In genomic region chr2:27370816-27371620, GRCh38 we compare ENCODE assay signal across 8 cellular contexts. TPM values are rescaled to one million over a fixed set of nuclear protein-coding genes. Genes with fewer than 3 reads are reported as not detected.
DNase-seq lines count a peak whose midpoint lies in the region; ATAC-seq and TF ChIP-seq lines count a peak whose summit lies in the region.

No MANE protein-coding gene starts in this region.

- peaks cover 38% of the 10 kb centered on the region for H3K36me3 ChIP-seq in GM23338 (ENCODE audit: insufficient read depth)
- H3K36me3 ChIP-seq in vagina: peaks cover 0 to 55% of the 10 kb centered on the region in 2 donors

- H3K27me3 Mint-ChIP-seq in GM23338 (ENCODE audit: insufficient read depth, low read depth, poor library complexity) (peaks cover 15% of the 10 kb centered on the region), naive B cell (no peaks in the 10 kb centered on the region)
- no peaks in the 10 kb centered on the region for H3K27me3 Mint-ChIP-seq in activated CD4-positive, alpha-beta T cell treated with anti-CD3 and anti-CD28 coated beads, Interleukin-2, amount 10 ng/mL, durations not matched to agents 24 days and 14 days

- peak overlapping the region; percentile 96 for H3K4me2 ChIP-seq in GM23338

- H3F3A ChIP-seq in GM23338 (replicated peaks; ENCODE audit: low read depth): peaks cover 9% of the 10 kb centered on the region; the same call in 1 of the 2 replicates

- H3K4me3 Mint-ChIP-seq in GM23338 (peak overlapping the region; percentile 86), naive B cell (peak overlapping the region; percentile 83 to 99 (median 96))
- peak overlapping the region; percentile 86 for H3K4me3 Mint-ChIP-seq in activated CD4-positive, alpha-beta T cell treated with anti-CD3 and anti-CD28 coated beads, Interleukin-2, amount 10 ng/mL, durations not matched to agents 24 days and 14 days

- H3K27ac ChIP-seq in GM23338 (ENCODE audit: low read depth) (no peak overlapping the region), vagina (peak overlapping the region; percentile 83)

- in situ Hi-C loops in GM13976 (cut with MboI; ENCODE audit: low sequenced_read_pairs, unreplicated experiment): no loop called here

- DNase-seq in GM13976 (ENCODE audit: low spot score): peak; percentile 47
- DNase-seq in GM23338 (ENCODE audit: low spot score): peak; percentile 39
- DNase-seq in LNCaP clone FGC (ENCODE audit: low read depth): no peak
- DNase-seq in activated CD4-positive, alpha-beta T cell treated with anti-CD3 and anti-CD28 coated beads, Interleukin-2, amount 10 ng/mL, durations not matched to agents 24 days and 14 days: peak; percentile 80
- peak; percentile 71 for DNase-seq in naive B cell
- no peak for DNase-seq in vagina (ENCODE audit: extremely low spot score in 2 of 2)

- H3K9me3 Mint-ChIP-seq in GM23338 (no peaks in the 10 kb centered on the region), naive B cell (no peaks in the 10 kb centered on the region)
- no peaks in the 10 kb centered on the region for H3K9me3 Mint-ChIP-seq in activated CD4-positive, alpha-beta T cell treated with anti-CD3 and anti-CD28 coated beads, Interleukin-2, amount 10 ng/mL, durations not matched to agents 24 days and 14 days

- H3K27ac Mint-ChIP-seq in GM23338: peak overlapping the region; percentile 95
- H3K27ac Mint-ChIP-seq in activated CD4-positive, alpha-beta T cell treated with anti-CD3 and anti-CD28 coated beads, Interleukin-2, amount 10 ng/mL, durations not matched to agents 24 days and 14 days: peak overlapping the region; percentile 98
- peak overlapping the region; percentile 92 to 98 (median 96) for H3K27ac Mint-ChIP-seq in naive B cell

- H4K20me1 ChIP-seq in GM23338 (replicated peaks; ENCODE audit: insufficient read depth): peaks cover 5% of the 10 kb centered on the region; the same call in 1 of the 2 replicates

- H3K9me2 ChIP-seq in GM23338 (ENCODE audit: insufficient read depth): no peaks in the 10 kb centered on the region

- no peaks in the 10 kb centered on the region for H3K27me3 ChIP-seq in GM23338 (ENCODE audit: insufficient read depth)
- H3K27me3 ChIP-seq in vagina: no peaks in the 10 kb centered on the region

- peaks cover 24% of the 10 kb centered on the region for H3K4me1 Mint-ChIP-seq in GM23338
- H3K4me1 Mint-ChIP-seq in activated CD4-positive, alpha-beta T cell treated with anti-CD3 and anti-CD28 coated beads, Interleukin-2, amount 10 ng/mL, durations not matched to agents 24 days and 14 days: peaks cover 35% of the 10 kb centered on the region
- peaks cover 40 to 48% (median 47%) of the 10 kb centered on the region in 3 donors for H3K4me1 Mint-ChIP-seq in naive B cell

- intact Hi-C loops in activated CD4-positive, alpha-beta T cell treated with anti-CD3 and anti-CD28 coated beads, Interleukin-2, amount 10 ng/mL, durations not matched to agents 24 days and 14 days (cut with micrococcal nuclease): loop anchor here (1.0 to 5.0 kb wide), 9 partner anchors 9 to 291 kb away; partner anchors contain the start of genes CCDC121, GPN1, GTF3C2 and IFT172
- intact Hi-C loops in vagina (cut with DNase I): no loop called here

- TF ChIP-seq CTCF in GM13976 (IDR thresholded peaks at IDR 0.05; ENCODE audit: borderline replicate concordance, control extremely low read depth, extremely low read depth, insufficient read depth, missing control alignments): no peak
- TF ChIP-seq CTCF in GM23338 (conservative IDR thresholded peaks at IDR 0.05; ENCODE audit: low read depth in 2 of 2): no peak
- TF ChIP-seq CTCF in LNCaP clone FGC (IDR thresholded peaks at IDR 0.05; ENCODE audit: control insufficient read depth, extremely low read depth, insufficient read depth): no peak
- TF ChIP-seq CTCF in vagina (IDR thresholded peaks at IDR 0.05): no peak

- peaks cover 20% of the 10 kb centered on the region for H3K4me1 ChIP-seq in GM23338 (ENCODE audit: insufficient read depth)
- H3K4me1 ChIP-seq in vagina: peaks cover 36% of the 10 kb centered on the region

- H3K79me2 ChIP-seq in GM23338 (replicated peaks; ENCODE audit: insufficient read depth): peaks cover 34% of the 10 kb centered on the region

- ATAC-seq in GM23338: peak; percentile 34
- peak; percentile 58 for ATAC-seq in esophagus mucosa
- peak; percentile 21 to 22 for ATAC-seq in naive B cell (ENCODE audit: low read depth in 2 of 2)
- no peak for ATAC-seq in HG02884 (IDR thresholded peaks at IDR 0.05; ENCODE audit: unreplicated experiment)

- H3K4me3 ChIP-seq in GM23338 (peak overlapping the region; percentile 93), LNCaP clone FGC (ENCODE audit: low read depth, low read length) (peak overlapping the region; percentile 92), vagina (peak overlapping the region; percentile 79 to 91)

- H3K36me3 Mint-ChIP-seq in GM23338 (ENCODE audit: low read depth): peaks cover 67% of the 10 kb centered on the region
- peaks cover 66% of the 10 kb centered on the region for H3K36me3 Mint-ChIP-seq in activated CD4-positive, alpha-beta T cell treated with anti-CD3 and anti-CD28 coated beads, Interleukin-2, amount 10 ng/mL, durations not matched to agents 24 days and 14 days (ENCODE audit: low read depth)
- H3K36me3 Mint-ChIP-seq in naive B cell: peaks cover 7 to 14% of the 10 kb centered on the region in 2 donors

- peak overlapping the region; percentile 78; the same call in 1 of the 2 replicates for H2AFZ ChIP-seq in GM23338

- TF ChIP-seq POLR2A in vagina (IDR thresholded peaks at IDR 0.05): no peak

- no peaks in the 10 kb centered on the region for H3K9me3 ChIP-seq in vagina

TF ChIP-seq in GM23338, 12 proteins besides CTCF, POLR2A, EP300 and RAD21 (continues in another document):
- TF ChIP-seq REST (IDR thresholded peaks at IDR 0.05; ENCODE audit: unreplicated experiment): no peak
- TF ChIP-seq EZH2 (IDR thresholded peaks at IDR 0.05; ENCODE audit: low read depth, unreplicated experiment): no peak
- no peak for TF ChIP-seq ZNF114 (CRISPR knock-in tag; IDR thresholded peaks at IDR 0.05)
- TF ChIP-seq CREB1 (CRISPR knock-in tag; IDR thresholded peaks at IDR 0.05; ENCODE audit: low read depth): no peak

RNA-seq across cellular contexts. Expression of gene SNX17, which starts 0.6 kb away (rescaled TPM):
- total RNA-seq in GM23338 (2014; rRNA removed; shearing (Covaris generic)): 58.0 and 66.2 TPM in 2 replicates
- polyA plus RNA-seq in GM23338 (2016; fragmentation: Nextera tagmentation; extraction: Ambion mirVana) (32.6 and 34.0 TPM in 2 replicates), naive B cell (ENCODE audit: low read depth in 6 of 6) (100 to 1,000 TPM; 216 to 307 (median 256) TPM)
- 120 and 128 TPM in 2 replicates for total RNA-seq in activated CD4-positive, alpha-beta T cell treated with anti-CD3 and anti-CD28 coated beads, Interleukin-2, amount 10 ng/mL, durations not matched to agents 24 days and 14 days
- total RNA-seq in esophagus mucosa (62.1 TPM), vagina (99.2 TPM)

RNA-seq across cellular contexts. Expression of gene EIF2B4, which starts 0.9 kb away (rescaled TPM):
- total RNA-seq in GM23338 (2014; rRNA removed; shearing (Covaris generic)): 43.9 and 51.4 TPM in 2 replicates
- polyA plus RNA-seq in GM23338 (2016; fragmentation: Nextera tagmentation; extraction: Ambion mirVana) (64.0 and 64.4 TPM in 2 replicates), naive B cell (ENCODE audit: low read depth in 6 of 6) (10 to 100 TPM; 16.3 to 38.9 (median 30.3) TPM)
- total RNA-seq in activated CD4-positive, alpha-beta T cell treated with anti-CD3 and anti-CD28 coated beads, Interleukin-2, amount 10 ng/mL, durations not matched to agents 24 days and 14 days: 51.2 and 52.0 TPM in 2 replicates
- total RNA-seq in esophagus mucosa (29.2 TPM), vagina (37.1 TPM)

RNA-seq across cellular contexts. Expression of gene ZNF513, which starts 9.5 kb away (rescaled TPM):
- total RNA-seq in GM23338 (2014; rRNA removed; shearing (Covaris generic)): 13.2 and 13.4 TPM in 2 replicates
- polyA plus RNA-seq in GM23338 (2016; fragmentation: Nextera tagmentation; extraction: Ambion mirVana) (10.4 and 11.3 TPM in 2 replicates), naive B cell (ENCODE audit: low read depth in 6 of 6) (1 to 10 TPM in 5 of 6 donors, not detected in 1; 2.2 to 6.5 (median 3.7) TPM)
- 11.1 and 13.5 TPM in 2 replicates for total RNA-seq in activated CD4-positive, alpha-beta T cell treated with anti-CD3 and anti-CD28 coated beads, Interleukin-2, amount 10 ng/mL, durations not matched to agents 24 days and 14 days
- total RNA-seq in esophagus mucosa (11.4 TPM), vagina (17.4 TPM)

RNA-seq across cellular contexts. Expression of gene GTF3C2, which starts 14.5 kb away (rescaled TPM):
- 110 and 118 TPM in 2 replicates for total RNA-seq in GM23338 (2014; rRNA removed; shearing (Covaris generic))
- polyA plus RNA-seq in GM23338 (2016; fragmentation: Nextera tagmentation; extraction: Ambion mirVana): 69.1 and 81.7 TPM in 2 replicates
- total RNA-seq in activated CD4-positive, alpha-beta T cell treated with anti-CD3 and anti-CD28 coated beads, Interleukin-2, amount 10 ng/mL, durations not matched to agents 24 days and 14 days: 80.1 and 83.8 TPM in 2 replicates
- total RNA-seq in esophagus mucosa: 50.8 TPM
- polyA plus RNA-seq in naive B cell (ENCODE audit: low read depth in 6 of 6): 10 to 100 TPM; 31.8 to 50.6 (median 39.9) TPM
- total RNA-seq in vagina: 67.5 TPM

RNA-seq across cellular contexts. Expression of gene PPM1G, which starts 38.4 kb away (rescaled TPM):
- 178 and 183 TPM in 2 replicates for total RNA-seq in GM23338 (2014; rRNA removed; shearing (Covaris generic))
- 201 and 211 TPM in 2 replicates for polyA plus RNA-seq in GM23338 (2016; fragmentation: Nextera tagmentation; extraction: Ambion mirVana)
- 165 and 167 TPM in 2 replicates for total RNA-seq in activated CD4-positive, alpha-beta T cell treated with anti-CD3 and anti-CD28 coated beads, Interleukin-2, amount 10 ng/mL, durations not matched to agents 24 days and 14 days
- 57.3 TPM for total RNA-seq in esophagus mucosa
- 100 to 1,000 TPM in 1 of 6 donors, 10 to 100 TPM in 5; 67.1 to 105 (median 73.2) TPM for polyA plus RNA-seq in naive B cell (ENCODE audit: low read depth in 6 of 6)
- total RNA-seq in vagina: 45.4 TPM

Comparison
In these comparisons a context has a peak if more than half of its experiments do, and no peak if none do; other contexts are left out.
1. DNase-seq: peak in GM13976 (single experiment), GM23338 (single experiment), activated CD4-positive, alpha-beta T cell treated with anti-CD3 and anti-CD28 coated beads, Interleukin-2, amount 10 ng/mL, durations not matched to agents 24 days and 14 days (single experiment) and naive B cell (single experiment); none in LNCaP clone FGC (single experiment) and vagina (0 of 2).
2. Peak in every context shown above with its lines, with median percentiles within 50 percentile points of each other: H3K4me3 ChIP-seq, H3K27ac Mint-ChIP-seq and H3K4me3 Mint-ChIP-seq.